ENCODE assay signal across 13 cellular contexts in the genomic region with DNA sequence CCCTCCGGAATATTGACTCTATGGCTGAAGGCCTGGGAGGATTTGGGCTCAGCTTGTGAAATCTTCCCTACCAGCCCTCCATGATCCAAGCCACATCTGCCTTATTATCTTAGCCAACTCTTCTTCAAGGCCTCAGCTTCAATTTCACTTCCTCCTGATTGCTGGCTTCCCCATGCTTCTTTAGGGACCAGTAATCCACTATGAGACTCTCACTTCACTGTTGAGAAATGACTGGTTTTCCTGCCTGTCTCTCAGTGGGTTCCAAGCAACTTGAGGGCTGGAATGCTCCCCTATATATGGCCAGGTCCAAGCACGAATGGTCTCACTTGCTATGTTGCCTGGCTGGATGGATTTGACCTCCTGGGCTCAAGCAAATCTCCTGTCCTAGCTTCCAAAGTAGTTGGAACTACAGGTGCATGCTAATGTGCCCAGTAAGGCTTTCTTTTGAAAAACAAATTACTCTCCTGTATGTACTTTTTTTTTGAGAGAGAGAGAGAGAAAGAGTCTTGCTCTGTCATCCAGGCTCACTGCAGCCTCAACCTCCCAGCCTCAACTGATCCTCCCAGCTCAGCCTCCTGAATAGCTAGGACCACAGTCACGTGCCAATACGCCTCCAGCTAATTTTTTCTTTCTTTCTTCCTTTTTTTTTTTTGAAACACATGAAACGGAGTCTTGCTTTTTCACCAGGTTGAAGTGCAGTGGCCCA. TPM values are rescaled to one million over a fixed set of nuclear protein-coding genes. Genes with fewer than 3 reads are reported as not detected.
DNase-seq lines count a peak whose midpoint lies in the region; ATAC-seq and TF ChIP-seq lines count a peak whose summit lies in the region.
"Had no signal": no experiment of that assay in that cellular context is flagged by ENCODE, and none has a peak within 500 bp of the region (broad histone marks: within the 10 kb centered on the region; RNA-seq: fewer than 3 reads in every experiment).

No MANE protein-coding gene starts in this region.

- no peaks in the 10 kb centered on the region for H3K4me1 ChIP-seq in GM23248 (ENCODE audit: insufficient read depth)
- H3K4me1 ChIP-seq: A549, sigmoid colon, SJSA1 had no signal

- H3K36me3 Mint-ChIP-seq in natural killer cell: no peaks in the 10 kb centered on the region

- H3K27me3 Mint-ChIP-seq in natural killer cell (ENCODE audit: low read depth in 2 of 2): peaks cover 0 to 5% of the 10 kb centered on the region in 2 donors

- in situ Hi-C loops in GM23248 (cut with MboI): no loop called here

- H2AFZ ChIP-seq in GM23248: no peak overlapping the region

- TF ChIP-seq CTCF in natural killer cell (IDR thresholded peaks at IDR 0.05): no peak

- H3K27ac Mint-ChIP-seq in natural killer cell: no peak overlapping the region

- H3K4me3 Mint-ChIP-seq in natural killer cell: no peak overlapping the region

- intact Hi-C loops in left ventricle myocardium superior (cut with micrococcal nuclease) (no loop called here), Right ventricle myocardium inferior (cut with DNase I) (no loop called here), natural killer cell (cut with micrococcal nuclease) (no loop called here)

- H3F3A ChIP-seq in GM23248 (ENCODE audit: insufficient read depth): no peaks in the 10 kb centered on the region

- no peaks in the 10 kb centered on the region for H4K20me1 ChIP-seq in GM23248 (ENCODE audit: insufficient read depth)

- H3K9me3 Mint-ChIP-seq in natural killer cell: no peaks in the 10 kb centered on the region

- no peaks in the 10 kb centered on the region for H3K4me1 Mint-ChIP-seq in natural killer cell

- H3K27me3 ChIP-seq in GM23248 (replicated peaks; ENCODE audit: insufficient read depth): no peaks in the 10 kb centered on the region
- H3K27me3 ChIP-seq: ascending aorta, sigmoid colon, SJSA1 had no signal

- WGBS in GM23248 (ENCODE audit: low coverage in 1 of 2, low lambda C conversion rate in 2 of 2, missing lambda C conversion rate in 2 of 2), 2 experiments: 60 to 63% methylated on average over 5 of the region's 5 CpGs

- H3K79me2 ChIP-seq in GM23248 (ENCODE audit: insufficient read depth): no peaks in the 10 kb centered on the region

- no peak overlapping the region for H3K9ac ChIP-seq in GM23248

- H3K4me2 ChIP-seq in GM23248 (ENCODE audit: unreplicated experiment): no peak overlapping the region
- H3K4me2 ChIP-seq: A549 had no signal

- ATAC-seq in left ventricle myocardium superior: peak; percentile 32
- no peak for ATAC-seq in Right ventricle myocardium inferior
- peak; percentile 82 for ATAC-seq in HG03025 (IDR thresholded peaks at IDR 0.05; ENCODE audit: low FRiP score, unreplicated experiment)
- ATAC-seq in natural killer cell: no peak
- ATAC-seq: A549 had no signal

- no peak overlapping the region for H3K27ac ChIP-seq in GM23248
- H3K27ac ChIP-seq: A549, ascending aorta, sigmoid colon, SJSA1 had no signal

- no peaks in the 10 kb centered on the region for H3K9me3 ChIP-seq in GM23248 (ENCODE audit: low read depth)
- H3K9me3 ChIP-seq: A549, ascending aorta, sigmoid colon, SJSA1 had no signal

- H3K4me3 ChIP-seq in GM23248: no peak overlapping the region
- H3K4me3 ChIP-seq: A549, ascending aorta, sigmoid colon, SJSA1 had no signal

- DNase-seq in left ventricle myocardium superior: no peak
- DNase-seq in Right ventricle myocardium inferior (ENCODE audit: missing footprints): no peak
- peak; percentile 45 for DNase-seq in RPMI8226
- no peak for DNase-seq in natural killer cell
- DNase-seq in AG08395 (ENCODE audit: low spot score): no peak
- no peak for DNase-seq in GM23248
- no peak for DNase-seq in DMS79 (lab: John Stamatoyannopoulos, UW)
- DNase-seq: NCI-H1436 treated with DMSO at 0.1 percent for 48 hours, sigmoid colon had no signal

- H3K36me3 ChIP-seq in GM23248 (ENCODE audit: low read depth): no peaks in the 10 kb centered on the region
- H3K36me3 ChIP-seq: ascending aorta, sigmoid colon, SJSA1 had no signal

- H3K9me2 ChIP-seq in GM23248 (ENCODE audit: insufficient read depth): no peaks in the 10 kb centered on the region

RNA-seq across cellular contexts. Expression of a gene that starts 7.9 kb away (rescaled TPM):
- total RNA-seq in left ventricle myocardium superior: 33.3 TPM
- 30.9 TPM for total RNA-seq in Right ventricle myocardium inferior
- 10 to 100 TPM; 13.2 to 20.2 (median 18.0) TPM for total RNA-seq in natural killer cell
- total RNA-seq in GM23248 (2014; rRNA removed; shearing (Covaris generic)): 4.8 TPM in 2 replicates
- 6.4 and 7.2 TPM in 2 replicates for polyA plus RNA-seq in GM23248 (2016; fragmentation: Nextera tagmentation; extraction: Ambion mirVana)

Comparison
In these comparisons a context has a peak if more than half of its experiments do, and no peak if none do; other contexts are left out.
1. ATAC-seq: peak in left ventricle myocardium superior (single experiment) and HG03025 (single experiment); none in Right ventricle myocardium inferior (single experiment) and natural killer cell (0 of 3).